Comparison of ENCODE assay signal across 29 cellular contexts in the genomic region with DNA sequence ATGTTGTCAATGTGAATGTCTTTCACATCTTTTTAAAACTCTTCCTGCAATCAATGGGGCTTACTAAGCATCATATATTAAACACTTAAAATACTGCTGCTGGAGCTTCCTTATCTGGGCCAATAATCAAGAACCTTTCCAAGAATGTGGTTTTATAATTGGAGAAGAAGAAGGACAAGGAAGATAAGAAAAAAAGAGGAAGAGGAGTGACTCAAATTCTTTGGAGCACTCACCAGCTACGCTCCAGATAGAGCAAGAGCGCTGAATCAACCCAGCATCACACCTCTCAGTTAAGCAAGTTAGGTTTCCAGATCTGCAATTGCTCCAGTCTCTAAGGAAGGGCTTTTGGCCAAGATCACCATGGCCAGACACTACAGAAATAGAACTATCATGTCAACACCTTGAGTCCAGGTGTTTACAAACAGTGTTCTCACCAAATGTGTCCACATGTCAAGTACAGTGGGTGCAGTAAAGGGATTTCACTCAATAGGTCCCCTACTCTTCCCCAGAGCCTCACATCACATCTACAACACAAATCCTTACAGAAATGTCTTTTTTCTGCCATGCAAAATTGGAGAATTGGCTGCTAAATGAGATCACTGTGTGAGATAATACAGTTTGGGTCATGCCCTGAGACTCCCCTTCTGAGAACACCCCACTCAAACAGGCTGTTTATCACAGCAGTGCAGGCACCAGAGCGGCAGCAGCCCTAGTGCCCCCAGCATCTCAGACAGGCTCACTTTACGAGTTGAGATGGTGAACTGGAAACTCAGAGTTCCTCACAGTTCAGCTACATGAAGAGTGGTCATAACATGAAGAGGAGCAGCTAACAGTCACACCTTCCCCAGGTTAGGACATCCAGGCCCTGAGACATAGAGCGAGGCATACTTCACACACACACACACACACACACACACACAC. TPM values are rescaled to one million over a fixed set of nuclear protein-coding genes. Genes with fewer than 3 reads are reported as not detected.
"Had no signal": no experiment of that assay in that cellular context is flagged by ENCODE, and none has a peak within 500 bp of the region (broad histone marks: within the 10 kb centered on the region; RNA-seq: fewer than 3 reads in every experiment).

No MANE protein-coding gene starts in this region.

- H3K4me2 ChIP-seq: smooth muscle cell had no signal

- H3K9me3 ChIP-seq: gastrocnemius medialis, neutrophil, prostate gland, right atrium auricular region, stomach, tibial artery had no signal

- H3K27me3 ChIP-seq: gastrocnemius medialis, right atrium auricular region, stomach, tibial artery had no signal

- DNase-seq: dorsolateral prefrontal cortex; effector CD4-positive, alpha-beta T cell; foreskin fibroblast; gastrocnemius medialis; head of caudate nucleus; kidney; natural killer cell; stimulated activated CD4-positive, alpha-beta T cell treated with anti-CD3 and anti-CD28 coated beads, Interleukin-12 subunit alpha, Interleukin-12 subunit beta, amount 100 ng/mL, for 4 hours; stimulated activated CD4-positive, alpha-beta T cell treated with anti-CD3 and anti-CD28 coated beads, Interleukin-1b, Interleukin-23, amount 100 ng/mL, for 48 hours; stimulated activated CD4-positive, alpha-beta T cell treated with anti-CD3 and anti-CD28 coated beads, Interleukin-4, amount 100 ng/mL, for 24 hours; stimulated activated naive CD4-positive, alpha-beta T cell treated with Interleukin-2 at 50 U/mL for 16 hours; stomach; tibial artery had no signal

- ATAC-seq: gastrocnemius medialis; left lobe of liver; natural killer cell; sciatic nerve; stimulated activated effector memory CD8-positive, alpha-beta T cell treated with anti-CD3 and anti-CD28 coated beads, Interleukin-12 subunit alpha, Interleukin-12 subunit beta, amount 100 ng/mL, for 72 hours had no signal

- H3K4me3 ChIP-seq: dorsolateral prefrontal cortex, gastrocnemius medialis, lung, prostate gland, right atrium auricular region, smooth muscle cell, stomach, tibial artery had no signal

- H3K36me3 ChIP-seq: gastrocnemius medialis, neutrophil, prostate gland, right atrium auricular region, stomach, tibial artery had no signal

- FAIRE-seq: kidney had no signal

- H3K4me1 ChIP-seq: gastrocnemius medialis, prostate gland, right atrium auricular region, stomach, tibial artery had no signal

- H3K27ac ChIP-seq: dorsolateral prefrontal cortex, gastrocnemius medialis, neutrophil, prostate gland, right atrium auricular region, stomach, tibial artery had no signal

RNA-seq across cellular contexts. Expression of a gene that starts 1.7 kb away (rescaled TPM):
- total RNA-seq: dorsolateral prefrontal cortex, gastrocnemius medialis, glomerular endothelial cell, kidney, left lobe of liver, liver, lung, mononuclear cell, natural killer cell, omental fat pad, prostate gland, right atrium auricular region, sciatic nerve, smooth muscle cell, stomach, subcutaneous adipose tissue, temporal lobe, urinary bladder had no signal
- polyA plus RNA-seq: liver, lung, neural cell, urinary bladder had no signal

RNA-seq across cellular contexts. Expression of a gene that starts 15.8 kb away (rescaled TPM):
- total RNA-seq: dorsolateral prefrontal cortex, gastrocnemius medialis, glomerular endothelial cell, left lobe of liver, liver, mononuclear cell, natural killer cell, omental fat pad, prostate gland, right atrium auricular region, smooth muscle cell, stomach, subcutaneous adipose tissue, temporal lobe, urinary bladder had no signal
- polyA plus RNA-seq: liver, neural cell, urinary bladder had no signal

RNA-seq across cellular contexts. Expression of a gene that starts 21.3 kb away (rescaled TPM):
- total RNA-seq: dorsolateral prefrontal cortex, gastrocnemius medialis, glomerular endothelial cell, kidney, left lobe of liver, liver, lung, mononuclear cell, natural killer cell, omental fat pad, prostate gland, right atrium auricular region, sciatic nerve, subcutaneous adipose tissue, temporal lobe, urinary bladder had no signal
- polyA plus RNA-seq: liver, neural cell, urinary bladder had no signal

RNA-seq across cellular contexts. Expression of a gene that starts 32.1 kb away (rescaled TPM):
- total RNA-seq: dorsolateral prefrontal cortex, gastrocnemius medialis, glomerular endothelial cell, kidney, left lobe of liver, liver, lung, mononuclear cell, natural killer cell, omental fat pad, prostate gland, right atrium auricular region, sciatic nerve, stomach, subcutaneous adipose tissue, temporal lobe, urinary bladder had no signal
- polyA plus RNA-seq: neural cell, urinary bladder had no signal

RNA-seq across cellular contexts. Expression of a gene that starts 40.2 kb away (rescaled TPM):
- total RNA-seq: dorsolateral prefrontal cortex, gastrocnemius medialis, glomerular endothelial cell, kidney, left lobe of liver, liver, lung, mononuclear cell, natural killer cell, omental fat pad, sciatic nerve, smooth muscle cell, stomach, subcutaneous adipose tissue, temporal lobe, urinary bladder had no signal
- polyA plus RNA-seq: liver, neural cell, smooth muscle cell, urinary bladder had no signal
